8 cellular contexts compared by ENCODE assay signal in the genomic region with DNA sequence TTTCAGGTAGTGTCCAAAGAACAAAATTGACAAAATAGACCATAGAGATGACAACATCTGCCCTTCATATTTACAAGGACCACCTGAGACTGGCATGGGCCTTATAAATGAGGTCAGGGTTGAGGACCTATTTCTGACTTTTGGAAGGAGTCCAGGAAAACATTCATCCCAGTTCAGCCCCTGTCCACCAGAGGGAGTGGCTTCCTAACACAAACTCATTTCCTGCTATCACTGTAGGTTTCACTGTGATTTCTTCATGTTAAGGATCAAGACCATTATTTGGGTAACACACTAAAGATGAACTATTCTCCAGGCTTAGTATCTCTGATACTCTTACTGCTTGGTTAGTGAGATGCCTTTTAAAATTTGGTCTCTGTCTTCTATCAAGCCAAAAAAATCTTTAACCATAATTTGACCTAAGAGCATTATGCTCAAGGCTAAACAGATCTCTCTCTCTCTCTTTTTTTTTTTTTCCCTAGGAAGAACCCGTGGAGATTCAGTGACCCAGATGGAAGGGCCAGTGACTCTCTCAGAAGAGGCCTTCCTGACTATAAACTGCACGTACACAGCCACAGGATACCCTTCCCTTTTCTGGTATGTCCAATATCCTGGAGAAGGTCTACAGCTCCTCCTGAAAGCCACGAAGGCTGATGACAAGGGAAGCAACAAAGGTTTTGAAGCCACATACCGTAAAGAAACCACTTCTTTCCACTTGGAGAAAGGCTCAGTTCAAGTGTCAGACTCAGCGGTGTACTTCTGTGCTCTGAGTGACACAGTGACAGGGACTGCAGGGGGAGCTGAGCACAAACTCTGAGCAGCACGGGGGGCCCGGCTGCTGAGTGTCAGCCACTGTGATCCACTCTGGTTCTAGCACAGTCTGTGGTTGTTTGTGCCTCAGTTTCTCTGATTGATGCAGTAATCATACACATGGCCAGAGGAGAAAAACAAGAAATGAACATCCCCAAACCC.
DNase-seq lines count a peak whose midpoint lies in the region; ATAC-seq and TF ChIP-seq lines count a peak whose summit lies in the region.

No MANE protein-coding gene starts in this region.

- H3K27ac ChIP-seq in GM23248, result no peak overlapping the region
- no peak overlapping the region for H3K27ac ChIP-seq in psoas muscle

- H3F3A ChIP-seq in GM23248 (ENCODE audit: insufficient read depth), result no peaks in the 10 kb centered on the region

- no peaks in the 10 kb centered on the region for H4K20me1 ChIP-seq in GM23248 (ENCODE audit: insufficient read depth)

- in situ Hi-C loops in GM23248 (cut with MboI), result no loop called here

- H2AFZ ChIP-seq in GM23248, result no peak overlapping the region

- H3K9me3 ChIP-seq in GM23248 (ENCODE audit: low read depth), result no peaks in the 10 kb centered on the region
- no peaks in the 10 kb centered on the region for H3K9me3 ChIP-seq in psoas muscle

- no peak overlapping the region for H3K9ac ChIP-seq in GM23248

- H3K4me1 ChIP-seq in GM23248 (ENCODE audit: insufficient read depth), result no peaks in the 10 kb centered on the region
- H3K4me1 ChIP-seq in psoas muscle, result no peaks in the 10 kb centered on the region

- H3K27me3 ChIP-seq in GM23248 (replicated peaks; ENCODE audit: insufficient read depth) (no peaks in the 10 kb centered on the region), psoas muscle (ENCODE audit: insufficient read depth in 3 of 3, low read length in 2 of 3) (no peaks in the 10 kb centered on the region)

- ATAC-seq in psoas muscle (no peak), GM21786 (IDR thresholded peaks at IDR 0.05; ENCODE audit: unreplicated experiment) (no peak)

- no peaks in the 10 kb centered on the region for H3K79me2 ChIP-seq in GM23248 (ENCODE audit: insufficient read depth)

- intact Hi-C loops in psoas muscle (cut with DNase I), result no loop called here

- no peaks in the 10 kb centered on the region for H3K36me3 ChIP-seq in GM23248 (ENCODE audit: low read depth)
- H3K36me3 ChIP-seq in psoas muscle (ENCODE audit: insufficient read depth in 1 of 2, low read depth in 1 of 2), result no peaks in the 10 kb centered on the region

- H3K4me3 ChIP-seq in GM23248 (no peak overlapping the region), psoas muscle (no peak overlapping the region)

- TF ChIP-seq CTCF in AG09319 (IDR thresholded peaks at IDR 0.05; ENCODE audit: low read depth, low read length) (peak; percentile 1), psoas muscle (IDR thresholded peaks at IDR 0.05) (peak; percentile 7)

- DNase-seq in AG09319 (ENCODE audit: extremely low read depth, low read depth) (no peak), GM23248 (peak; percentile 31), T-helper 1 cell (peak in 3 of 5 donors; percentile 10 to 45 (median 18)), psoas muscle (no peak), SKM-1 treated with dmso at 0.1 percent for 144 hours (lab: John Stamatoyannopoulos, UW; ENCODE audit: unreplicated experiment) (no peak), NCI-H510A (lab: John Stamatoyannopoulos, UW) (no peak)
- peak; percentile 4 for DNase-seq in effector CD8-positive, alpha-beta T cell (lab: John Stamatoyannopoulos, UW)

- H3K9me2 ChIP-seq in GM23248 (ENCODE audit: insufficient read depth), result no peaks in the 10 kb centered on the region

- H3K4me2 ChIP-seq in GM23248 (ENCODE audit: unreplicated experiment), result no peak overlapping the region

- WGBS in GM23248 (ENCODE audit: low coverage in 1 of 2, low lambda C conversion rate in 2 of 2, missing lambda C conversion rate in 2 of 2), 2 experiments, result 21 to 25% methylated on average over 7 of the region's 7 CpGs
- 59 to 66% (median 65%) methylated on average over 7 of the region's 7 CpGs for WGBS in psoas muscle, 3 donors

Comparison
In these comparisons a context has a peak if more than half of its experiments do, and no peak if none do; other contexts are left out.
1. DNase-seq: peak in GM23248 (single experiment), T-helper 1 cell (3 of 5) and effector CD8-positive, alpha-beta T cell (single experiment); none in AG09319 (single experiment), psoas muscle (0 of 2), SKM-1 treated with dmso at 0.1 percent for 144 hours (single experiment) and NCI-H510A (single experiment).